8 cellular contexts compared by ENCODE assay signal in genomic region chr5:77492653-77493000, GRCh38. TPM values are rescaled to one million over a fixed set of nuclear protein-coding genes. Genes with fewer than 3 reads are reported as not detected.
A peak's percentile ranks its signal among the peaks of the same experiment; 100 is the strongest.
DNase-seq lines count a peak whose midpoint lies in the region; ATAC-seq and TF ChIP-seq lines count a peak whose summit lies in the region.

No MANE protein-coding gene starts in this region.

- no peak overlapping the region for H3K9ac ChIP-seq in HUES6 (ENCODE audit: low read length)

- H3K27me3 ChIP-seq in HUES6 (ENCODE audit: control insufficient read depth, insufficient read depth, low read length), result peaks cover 11% of the 10 kb centered on the region

- H3K36me3 Mint-ChIP-seq in chondrocyte (ENCODE audit: low read depth) (peaks cover 9% of the 10 kb centered on the region), neural crest cell (ENCODE audit: low read depth) (peaks cover 2% of the 10 kb centered on the region)

- peak; percentile 11 for ATAC-seq in GM19467 (IDR thresholded peaks at IDR 0.05; ENCODE audit: unreplicated experiment)
- ATAC-seq in mucosa of descending colon, result no peak
- ATAC-seq in HG03460 (IDR thresholded peaks at IDR 0.05; ENCODE audit: unreplicated experiment), result no peak

- H3K4me1 ChIP-seq in HUES6 (ENCODE audit: control insufficient read depth, insufficient read depth, low read length), result no peaks in the 10 kb centered on the region
- peaks cover 7% of the 10 kb centered on the region for H3K4me1 ChIP-seq in mucosa of descending colon (ENCODE audit: low read depth)

- H3K4me3 Mint-ChIP-seq in chondrocyte (ENCODE audit: unreplicated experiment), result peak overlapping the region; percentile 93
- H3K4me3 Mint-ChIP-seq in neural crest cell, result peak overlapping the region; percentile 98

- no peak for DNase-seq in chondrocyte (ENCODE audit: low spot score)
- no peak for DNase-seq in neural crest cell (ENCODE audit: low read depth, low spot score)
- DNase-seq in NCI-H446 (lab: John Stamatoyannopoulos, UW), result no peak
- no peak for DNase-seq in mucosa of descending colon
- no peak for DNase-seq in amygdala (lab: John Stamatoyannopoulos, UW)

- H3K27ac Mint-ChIP-seq in chondrocyte (ENCODE audit: unreplicated experiment), result peak overlapping the region; percentile 85
- no peak overlapping the region for H3K27ac Mint-ChIP-seq in neural crest cell (ENCODE audit: unreplicated experiment)

- H3K27ac ChIP-seq in HUES6 (ENCODE audit: low read depth, low read length), result no peak overlapping the region

- TF ChIP-seq CTCF in chondrocyte (IDR thresholded peaks at IDR 0.05) (peak; percentile 12), neural crest cell (conservative IDR thresholded peaks at IDR 0.05) (no peak), mucosa of descending colon (IDR thresholded peaks at IDR 0.05) (no peak)

- H3K27me3 Mint-ChIP-seq in chondrocyte (ENCODE audit: low read depth), result peaks cover 27% of the 10 kb centered on the region
- peaks cover 42% of the 10 kb centered on the region for H3K27me3 Mint-ChIP-seq in neural crest cell (ENCODE audit: low read depth)

- peaks cover 31% of the 10 kb centered on the region for H3K4me1 Mint-ChIP-seq in chondrocyte (ENCODE audit: low read depth)
- H3K4me1 Mint-ChIP-seq in neural crest cell, result peaks cover 13% of the 10 kb centered on the region

- H3K9me3 Mint-ChIP-seq in chondrocyte (ENCODE audit: low read depth) (no peaks in the 10 kb centered on the region), neural crest cell (no peaks in the 10 kb centered on the region)

- H3K4me3 ChIP-seq in HUES6 (ENCODE audit: low read depth, low read length), result peak overlapping the region; percentile 85
- no peak overlapping the region for H3K4me3 ChIP-seq in mucosa of descending colon

- H3K9me3 ChIP-seq in HUES6 (ENCODE audit: control insufficient read depth, insufficient read depth, low read depth, low read length) (no peaks in the 10 kb centered on the region), mucosa of descending colon (no peaks in the 10 kb centered on the region)

- 0 out of 2 replicates have a peak, but pooled peaks cover 3% of the 10 kb centered on the region for H3K36me3 ChIP-seq in HUES6 (ENCODE audit: control insufficient read depth, insufficient read depth, low read length)
- no peaks in the 10 kb centered on the region for H3K36me3 ChIP-seq in mucosa of descending colon (ENCODE audit: low read depth)

- intact Hi-C loops in mucosa of descending colon (cut with DNase I, micrococcal nuclease), result loop anchor here (5.0 to 10.0 kb wide), 3 partner anchors 348 to 628 kb away; no protein-coding TSS in a partner anchor

RNA-seq across cellular contexts. Expression of gene WDR41, which starts 0.5 kb away (rescaled TPM):
- total RNA-seq in chondrocyte, result 95.1 to 124 TPM (median 109 TPM) in 3 replicates
- total RNA-seq in neural crest cell, result 57.5 and 60.5 TPM in 2 replicates
- total RNA-seq in mucosa of descending colon, result 10 to 100 TPM; 15.8 to 33.1 (median 21.8) TPM
